ENCODE assay signal across 19 cellular contexts in genomic region chr12:7141351-7142005, GRCh38. TPM values are rescaled to one million over a fixed set of nuclear protein-coding genes. Genes with fewer than 3 reads are reported as not detected.
"Had no signal": no experiment of that assay in that cellular context is flagged by ENCODE, and none has a peak within 500 bp of the region (broad histone marks: within the 10 kb centered on the region; RNA-seq: fewer than 3 reads in every experiment).

No MANE protein-coding gene starts in this region.

- H3K4me1 ChIP-seq: foreskin keratinocyte, neural progenitor cell had no signal

- H3K4me3 Mint-ChIP-seq: activated CD4-positive, alpha-beta memory T cell treated with anti-CD3 and anti-CD28 coated beads for 36 hours; activated CD4-positive, alpha-beta T cell treated with anti-CD3 and anti-CD28 coated beads, Interleukin-2, amount 10 ng/mL, durations not matched to agents 24 days and 14 days; activated naive CD4-positive, alpha-beta T cell treated with anti-CD3 and anti-CD28 coated beads, Interleukin-2, amount 10 ng/mL, durations not matched to agents 7 days and 5 days; activated naive CD8-positive, alpha-beta T cell treated with anti-CD3 and anti-CD28 coated beads, Interleukin-2, amount 10 ng/mL, durations not matched to agents 7 days and 5 days; endodermal cell; immature natural killer cell; naive thymus-derived CD4-positive, alpha-beta T cell; neural progenitor cell; T-cell had no signal

- H3K27ac ChIP-seq: esophagus muscularis mucosa, foreskin keratinocyte, heart left ventricle, neural progenitor cell, VCaP had no signal

- H3K4me1 Mint-ChIP-seq: neural progenitor cell had no signal

- H3K36me3 ChIP-seq: neural progenitor cell had no signal

- DNase-seq: foreskin keratinocyte, heart left ventricle, kidney had no signal

- H3K4me3 ChIP-seq: esophagus muscularis mucosa, heart left ventricle, neural progenitor cell, tibial nerve had no signal

- H3K9me3 ChIP-seq: esophagus muscularis mucosa, heart left ventricle, tibial nerve had no signal

- H3K27me3 ChIP-seq: esophagus muscularis mucosa, foreskin keratinocyte, heart left ventricle, neural progenitor cell, tibial nerve had no signal

- H3K27me3 Mint-ChIP-seq: activated CD4-positive, alpha-beta memory T cell treated with anti-CD3 and anti-CD28 coated beads for 36 hours; activated CD4-positive, alpha-beta T cell treated with anti-CD3 and anti-CD28 coated beads, Interleukin-2, amount 10 ng/mL, durations not matched to agents 24 days and 14 days; activated naive CD4-positive, alpha-beta T cell treated with anti-CD3 and anti-CD28 coated beads, Interleukin-2, amount 10 ng/mL, durations not matched to agents 7 days and 5 days; activated naive CD8-positive, alpha-beta T cell treated with anti-CD3 and anti-CD28 coated beads, Interleukin-2, amount 10 ng/mL, durations not matched to agents 7 days and 5 days; naive thymus-derived CD4-positive, alpha-beta T cell; T-cell had no signal

- H3K27ac Mint-ChIP-seq: activated CD4-positive, alpha-beta memory T cell treated with anti-CD3 and anti-CD28 coated beads for 36 hours; activated CD4-positive, alpha-beta T cell treated with anti-CD3 and anti-CD28 coated beads, Interleukin-2, amount 10 ng/mL, durations not matched to agents 24 days and 14 days; activated naive CD4-positive, alpha-beta T cell treated with anti-CD3 and anti-CD28 coated beads, Interleukin-2, amount 10 ng/mL, durations not matched to agents 7 days and 5 days; activated naive CD8-positive, alpha-beta T cell treated with anti-CD3 and anti-CD28 coated beads, Interleukin-2, amount 10 ng/mL, durations not matched to agents 7 days and 5 days; endodermal cell; neural progenitor cell had no signal

- H3K9me3 Mint-ChIP-seq: activated CD4-positive, alpha-beta memory T cell treated with anti-CD3 and anti-CD28 coated beads for 36 hours; activated CD4-positive, alpha-beta T cell treated with anti-CD3 and anti-CD28 coated beads, Interleukin-2, amount 10 ng/mL, durations not matched to agents 24 days and 14 days; activated naive CD4-positive, alpha-beta T cell treated with anti-CD3 and anti-CD28 coated beads, Interleukin-2, amount 10 ng/mL, durations not matched to agents 7 days and 5 days; activated naive CD8-positive, alpha-beta T cell treated with anti-CD3 and anti-CD28 coated beads, Interleukin-2, amount 10 ng/mL, durations not matched to agents 7 days and 5 days; endodermal cell; immature natural killer cell; naive thymus-derived CD4-positive, alpha-beta T cell; neural progenitor cell; T-cell had no signal

RNA-seq across cellular contexts. Expression of gene RBP5, which starts 12.8 kb away (rescaled TPM):
- total RNA-seq: activated CD4-positive, alpha-beta T cell treated with anti-CD3 and anti-CD28 coated beads, Interleukin-2, amount 10 ng/mL, durations not matched to agents 24 days and 14 days; astrocyte; foreskin keratinocyte; mammary epithelial cell; osteoblast; SK-MEL-5 had no signal
- polyA plus RNA-seq: foreskin keratinocyte; immature natural killer cell; mammary epithelial cell; naive thymus-derived CD4-positive, alpha-beta T cell had no signal
